18 cellular contexts compared by ENCODE assay signal in genomic region chr14:56809262-56810215, GRCh38. TPM values are rescaled to one million over a fixed set of nuclear protein-coding genes. Genes with fewer than 3 reads are reported as not detected.
A peak's percentile ranks its signal among the peaks of the same experiment; 100 is the strongest.
DNase-seq lines count a peak whose midpoint lies in the region; ATAC-seq and TF ChIP-seq lines count a peak whose summit lies in the region.
"Had no signal": no experiment of that assay in that cellular context is flagged by ENCODE, and none has a peak within 500 bp of the region (broad histone marks: within the 10 kb centered on the region; RNA-seq: fewer than 3 reads in every experiment).

No MANE protein-coding gene starts in this region.

- no peak overlapping the region for H3K4ac ChIP-seq in mesenchymal stem cell (ENCODE audit: low read depth in 1 of 2, low read length in 2 of 2)

- TF ChIP-seq CTCF in cardiac muscle cell (IDR thresholded peaks at IDR 0.05; ENCODE audit: low read depth, low read length) = no peak

- peak overlapping the region; percentile 83 for H3K27ac Mint-ChIP-seq in activated naive CD8-positive, alpha-beta T cell treated with anti-CD3 and anti-CD28 coated beads, Interleukin-2, amount 10 ng/mL, durations not matched to agents 7 days and 5 days
- H3K27ac Mint-ChIP-seq: dendritic cell treated with granulocyte-macrophage colony-stimulating factor and Interleukin-4, amounts not matched to agents 40 ng/mL and 50 ng/mL, for 4 days; stimulated activated effector memory CD8-positive, alpha-beta T cell treated with anti-CD3 and anti-CD28 coated beads, Interleukin-12 subunit alpha, Interleukin-12 subunit beta, amount 100 ng/mL, for 72 hours had no signal

- intact Hi-C loops in left ventricle myocardium superior (cut with micrococcal nuclease) = no loop called here

- H3K27ac ChIP-seq in cardiac muscle cell = no peak overlapping the region
- H3K27ac ChIP-seq in mesenchymal stem cell (ENCODE audit: low read length, poor library complexity, severe bottlenecking) = no peak overlapping the region
- H3K27ac ChIP-seq in stomach smooth muscle (ENCODE audit: low read length) = no peak overlapping the region
- H3K27ac ChIP-seq: lower lobe of right lung had no signal

- H3K9ac ChIP-seq in mesenchymal stem cell (ENCODE audit: low read length) (no peak overlapping the region), stomach smooth muscle (ENCODE audit: low read length in 2 of 2) (no peak overlapping the region)

- H3K14ac ChIP-seq in mesenchymal stem cell (ENCODE audit: low read length in 2 of 2) = no peak overlapping the region

- no peak overlapping the region for H3K18ac ChIP-seq in mesenchymal stem cell (ENCODE audit: low read depth in 1 of 2, low read length in 2 of 2)

- H3K36me3 ChIP-seq in cardiac muscle cell = no peaks in the 10 kb centered on the region
- no peaks in the 10 kb centered on the region for H3K36me3 ChIP-seq in mesenchymal stem cell (ENCODE audit: control insufficient read depth in 1 of 2, insufficient read depth in 2 of 2, low read depth in 1 of 2, low read length in 2 of 2)
- no peaks in the 10 kb centered on the region for H3K36me3 ChIP-seq in stomach smooth muscle (ENCODE audit: control insufficient read depth in 2 of 2, insufficient read depth in 2 of 2, low read length in 2 of 2)
- H3K36me3 ChIP-seq in MG63 = no peaks in the 10 kb centered on the region
- H3K36me3 ChIP-seq: lower lobe of right lung had no signal

- no peak for ATAC-seq in left ventricle myocardium superior
- ATAC-seq in activated naive CD8-positive, alpha-beta T cell treated with anti-CD3 and anti-CD28 coated beads, Interleukin-2, amount 10 ng/mL, durations not matched to agents 7 days and 5 days (ENCODE audit: low read depth) = no peak
- ATAC-seq in esophagus mucosa = no peak
- ATAC-seq: stimulated activated effector memory CD8-positive, alpha-beta T cell treated with anti-CD3 and anti-CD28 coated beads, Interleukin-12 subunit alpha, Interleukin-12 subunit beta, amount 100 ng/mL, for 72 hours had no signal

- peak overlapping the region; percentile 37 for H3K4me2 ChIP-seq in mesenchymal stem cell (ENCODE audit: low read length, poor library complexity, severe bottlenecking)

- 3% methylated on average over 62 of the region's 65 CpGs for WGBS in mesenchymal stem cell

- no peaks in the 10 kb centered on the region for H3K79me1 ChIP-seq in mesenchymal stem cell (replicated peaks; ENCODE audit: low read length, poor library complexity, severe bottlenecking)

- no peak overlapping the region for H2BK5ac ChIP-seq in mesenchymal stem cell (ENCODE audit: low read depth, low read length, poor library complexity, severe bottlenecking)

- no peak overlapping the region for H2BK15ac ChIP-seq in mesenchymal stem cell (ENCODE audit: low read depth, poor library complexity, severe bottlenecking)

- POLR2A ChIA-PET in activated naive CD8-positive, alpha-beta T cell treated with anti-CD3 and anti-CD28 coated beads, Interleukin-2, amount 10 ng/mL, durations not matched to agents 7 days and 5 days (lab: Charles Lee) = no interaction called here

- peak overlapping the region; percentile 63 for H3K4me3 Mint-ChIP-seq in activated naive CD8-positive, alpha-beta T cell treated with anti-CD3 and anti-CD28 coated beads, Interleukin-2, amount 10 ng/mL, durations not matched to agents 7 days and 5 days
- H3K4me3 Mint-ChIP-seq: dendritic cell treated with granulocyte-macrophage colony-stimulating factor and Interleukin-4, amounts not matched to agents 40 ng/mL and 50 ng/mL, for 4 days; stimulated activated effector memory CD8-positive, alpha-beta T cell treated with anti-CD3 and anti-CD28 coated beads, Interleukin-12 subunit alpha, Interleukin-12 subunit beta, amount 100 ng/mL, for 72 hours had no signal

- no peak overlapping the region for H4K8ac ChIP-seq in mesenchymal stem cell (ENCODE audit: low read length)

- H2BK12ac ChIP-seq in mesenchymal stem cell (ENCODE audit: low read length in 2 of 2) = no peak overlapping the region

- no peak for DNase-seq in cardiac muscle cell (ENCODE audit: low read depth in 1 of 2, low spot score in 1 of 2)
- no peak for DNase-seq in left ventricle myocardium superior
- DNase-seq in activated naive CD8-positive, alpha-beta T cell treated with anti-CD3 and anti-CD28 coated beads, Interleukin-2, amount 10 ng/mL, durations not matched to agents 7 days and 5 days = no peak
- no peak for DNase-seq in mesenchymal stem cell
- DNase-seq in DMS153 (lab: John Stamatoyannopoulos, UW) = no peak
- no peak for DNase-seq in MG63
- DNase-seq: activated CD4-positive, alpha-beta T cell treated with anti-CD3 and anti-CD28 coated beads, Interleukin-2, amount 50 U/mL, for 4 hours; foreskin melanocyte; GOT3; lower lobe of right lung; NCI-H226; stimulated activated CD4-positive, alpha-beta T cell treated with anti-CD3 and anti-CD28 coated beads, Interleukin-1b, Interleukin-23, amount 100 ng/mL, for 48 hours; SW 1271 had no signal

- no peak overlapping the region for H4K91ac ChIP-seq in mesenchymal stem cell (ENCODE audit: low read length)

- H2BK120ac ChIP-seq in mesenchymal stem cell (ENCODE audit: low read depth, low read length) = no peak overlapping the region

- H3K4me1 ChIP-seq in cardiac muscle cell (ENCODE audit: low read depth) = peaks cover 17% of the 10 kb centered on the region
- H3K4me1 ChIP-seq in mesenchymal stem cell (ENCODE audit: control insufficient read depth, insufficient read depth, low read depth, low read length) = peaks cover 22% of the 10 kb centered on the region
- H3K4me1 ChIP-seq in stomach smooth muscle (ENCODE audit: control insufficient read depth, insufficient read depth, low read length) = peaks cover 15% of the 10 kb centered on the region

- H2AK5ac ChIP-seq in mesenchymal stem cell (ENCODE audit: low read length, severe bottlenecking) = no peak overlapping the region

- no peak overlapping the region for H2AFZ ChIP-seq in mesenchymal stem cell (ENCODE audit: low read depth, low read length)

- H3K4me3 ChIP-seq in cardiac muscle cell = peak overlapping the region; percentile 34
- no peak overlapping the region for H3K4me3 ChIP-seq in mesenchymal stem cell (ENCODE audit: insufficient read depth in 1 of 2, low read depth in 1 of 2, low read length in 2 of 2)
- H3K4me3 ChIP-seq in stomach smooth muscle (ENCODE audit: low read length in 2 of 2) = peak overlapping the region; percentile 22 to 35
- H3K4me3 ChIP-seq in MG63 = no peak overlapping the region

- peaks cover 10% of the 10 kb centered on the region for H3K9me3 Mint-ChIP-seq in activated naive CD8-positive, alpha-beta T cell treated with anti-CD3 and anti-CD28 coated beads, Interleukin-2, amount 10 ng/mL, durations not matched to agents 7 days and 5 days
- H3K9me3 Mint-ChIP-seq: dendritic cell treated with granulocyte-macrophage colony-stimulating factor and Interleukin-4, amounts not matched to agents 40 ng/mL and 50 ng/mL, for 4 days; stimulated activated effector memory CD8-positive, alpha-beta T cell treated with anti-CD3 and anti-CD28 coated beads, Interleukin-12 subunit alpha, Interleukin-12 subunit beta, amount 100 ng/mL, for 72 hours had no signal

- peaks cover 82% of the 10 kb centered on the region for H3K27me3 Mint-ChIP-seq in activated naive CD8-positive, alpha-beta T cell treated with anti-CD3 and anti-CD28 coated beads, Interleukin-2, amount 10 ng/mL, durations not matched to agents 7 days and 5 days

- H3K23ac ChIP-seq in mesenchymal stem cell (ENCODE audit: low read length in 2 of 2) = no peak overlapping the region

- H3K27me3 ChIP-seq in cardiac muscle cell (peaks cover 100% of the 10 kb centered on the region), mesenchymal stem cell (ENCODE audit: control insufficient read depth in 1 of 2, insufficient read depth in 1 of 2, low read length in 2 of 2) (peaks cover 97 to 98% of the 10 kb centered on the region in 2 experiments), stomach smooth muscle (ENCODE audit: control insufficient read depth in 1 of 2, insufficient read depth in 2 of 2, low read length in 2 of 2) (peaks cover 72 to 97% of the 10 kb centered on the region in 2 donors), MG63 (peaks cover 3% of the 10 kb centered on the region; the same call in 1 of the 2 replicates)

- H3K9me3 ChIP-seq in cardiac muscle cell (ENCODE audit: low read depth) (no peaks in the 10 kb centered on the region), mesenchymal stem cell (ENCODE audit: control insufficient read depth, low read length) (peaks cover 3% of the 10 kb centered on the region), stomach smooth muscle (ENCODE audit: control insufficient read depth in 2 of 2, low read length in 2 of 2) (no peaks in the 10 kb centered on the region), MG63 (no peaks in the 10 kb centered on the region)
- H3K9me3 ChIP-seq: lower lobe of right lung had no signal

- H3K4me1 Mint-ChIP-seq in activated naive CD8-positive, alpha-beta T cell treated with anti-CD3 and anti-CD28 coated beads, Interleukin-2, amount 10 ng/mL, durations not matched to agents 7 days and 5 days = peaks cover 12% of the 10 kb centered on the region

- H3K36me3 Mint-ChIP-seq in activated naive CD8-positive, alpha-beta T cell treated with anti-CD3 and anti-CD28 coated beads, Interleukin-2, amount 10 ng/mL, durations not matched to agents 7 days and 5 days = peaks cover 10% of the 10 kb centered on the region

RNA-seq across cellular contexts. Expression of gene OTX2, which starts 0.7 kb away (rescaled TPM):
- total RNA-seq in cardiac muscle cell (3.3 and 7.1 TPM in 2 replicates), left ventricle myocardium superior (not detected), esophagus mucosa (not detected)
- 0.64 and 0.90 TPM in 2 replicates for polyA plus RNA-seq in cardiac muscle cell
- not detected for total RNA-seq in activated naive CD8-positive, alpha-beta T cell treated with anti-CD3 and anti-CD28 coated beads, Interleukin-2, amount 10 ng/mL, durations not matched to agents 7 days and 5 days
- not detected for polyA plus RNA-seq in mesenchymal stem cell (2013, experiment 1 of 2)
- not detected for polyA plus RNA-seq in mesenchymal stem cell (2013, experiment 2 of 2)
- total RNA-seq in MG63 (2014; rRNA removed; shearing (Covaris generic); ENCODE audit: low replicate concordance) = not detected in 2 replicates
- total RNA-seq: HT1080, lower lobe of right lung had no signal

Comparison
In these comparisons a context has a peak if more than half of its experiments do, and no peak if none do; other contexts are left out.
1. H3K4me3 ChIP-seq: peak in cardiac muscle cell (single experiment) and stomach smooth muscle (2 of 2); none in mesenchymal stem cell (0 of 2) and MG63 (single experiment).